In genomic region chr12:57057037-57057436, GRCh38 we compare ENCODE assay signal across 26 cellular contexts. TPM values are rescaled to one million over a fixed set of nuclear protein-coding genes. Genes with fewer than 3 reads are reported as not detected.
DNase-seq lines count a peak whose midpoint lies in the region; ATAC-seq and TF ChIP-seq lines count a peak whose summit lies in the region.
"Had no signal": no experiment of that assay in that cellular context is flagged by ENCODE, and none has a peak within 500 bp of the region (broad histone marks: within the 10 kb centered on the region; RNA-seq: fewer than 3 reads in every experiment).

No MANE protein-coding gene starts in this region.

- H3K9me3 Mint-ChIP-seq in stimulated activated naive CD8-positive, alpha-beta T cell treated with anti-CD3 and anti-CD28 coated beads, Interleukin-15, amount 100 ng/mL, for 72 hours = no peaks in the 10 kb centered on the region
- H3K9me3 Mint-ChIP-seq in stimulated activated memory B cell treated with anti-CD40 and anti-IgM and Interleukin-4, amounts not matched to agents 10 μg/mL and 1 μg/mL and 100 μg/mL, for 72 hours = no peaks in the 10 kb centered on the region
- H3K9me3 Mint-ChIP-seq in endothelial cell (ENCODE audit: unreplicated experiment) = no peaks in the 10 kb centered on the region
- H3K9me3 Mint-ChIP-seq in naive thymus-derived CD8-positive, alpha-beta T cell = no peaks in the 10 kb centered on the region
- H3K9me3 Mint-ChIP-seq: activated CD4-positive, alpha-beta T cell treated with anti-CD3 and anti-CD28 coated beads, Interleukin-2, amount 10 ng/mL, durations not matched to agents 7 days and 5 days had no signal

- no peak overlapping the region for H3K4me3 Mint-ChIP-seq in stimulated activated naive CD8-positive, alpha-beta T cell treated with anti-CD3 and anti-CD28 coated beads, Interleukin-15, amount 100 ng/mL, for 72 hours
- no peak overlapping the region for H3K4me3 Mint-ChIP-seq in stimulated activated memory B cell treated with anti-CD40 and anti-IgM and Interleukin-4, amounts not matched to agents 10 μg/mL and 1 μg/mL and 100 μg/mL, for 72 hours
- no peak overlapping the region for H3K4me3 Mint-ChIP-seq in endothelial cell (ENCODE audit: unreplicated experiment)
- no peak overlapping the region for H3K4me3 Mint-ChIP-seq in naive thymus-derived CD8-positive, alpha-beta T cell
- H3K4me3 Mint-ChIP-seq: activated CD4-positive, alpha-beta T cell treated with anti-CD3 and anti-CD28 coated beads, Interleukin-2, amount 10 ng/mL, durations not matched to agents 7 days and 5 days had no signal

- no peak for DNase-seq in stimulated activated naive CD8-positive, alpha-beta T cell treated with anti-CD3 and anti-CD28 coated beads, Interleukin-15, amount 100 ng/mL, for 72 hours
- no peak for DNase-seq in stimulated activated naive CD8-positive, alpha-beta T cell treated with anti-CD3 and anti-CD28 coated beads, Interleukin-15, Interleukin-2, amounts not matched to agents 100 U/mL and 50 U/mL, for 24 hours
- DNase-seq in fibroblast of gingiva (ENCODE audit: low read depth) (peak; percentile 21), globus pallidus (ENCODE audit: low spot score) (no peak), NCI-H1105 (lab: John Stamatoyannopoulos, UW) (no peak), endothelial cell (ENCODE audit: low spot score) (no peak)
- no peak for DNase-seq in naive thymus-derived CD8-positive, alpha-beta T cell
- DNase-seq: activated CD4-positive, alpha-beta T cell treated with anti-CD3 and anti-CD28 coated beads, Interleukin-2, amount 10 ng/mL, durations not matched to agents 7 days and 5 days; activated CD8-positive, alpha-beta memory T cell treated with anti-CD3 and anti-CD28 coated beads, Interleukin-2, amount 50 U/mL, for 4 hours; anterior cingulate cortex; BE2C; Caco-2; DND-41; erythroblast; hypothalamus; KG1; NCI-H146; NCI-H510A; nucleus accumbens had no signal

- ATAC-seq in stimulated activated naive CD8-positive, alpha-beta T cell treated with anti-CD3 and anti-CD28 coated beads, Interleukin-15, amount 100 ng/mL, for 72 hours = no peak
- no peak for ATAC-seq in stimulated activated naive CD8-positive, alpha-beta T cell treated with anti-CD3 and anti-CD28 coated beads, Interleukin-15, Interleukin-2, amounts not matched to agents 100 U/mL and 50 U/mL, for 24 hours
- ATAC-seq in stimulated activated memory B cell treated with anti-CD40 and anti-IgM and Interleukin-4, amounts not matched to agents 10 μg/mL and 1 μg/mL and 100 μg/mL, for 72 hours = no peak
- ATAC-seq in naive thymus-derived CD8-positive, alpha-beta T cell = no peak
- ATAC-seq: A549, HCT116 had no signal

- no peak for TF ChIP-seq CTCF in endothelial cell (IDR thresholded peaks at IDR 0.05; ENCODE audit: unreplicated experiment)

- peak overlapping the region; percentile 6 to 33 for H3K27ac Mint-ChIP-seq in stimulated activated naive CD8-positive, alpha-beta T cell treated with anti-CD3 and anti-CD28 coated beads, Interleukin-15, amount 100 ng/mL, for 72 hours
- H3K27ac Mint-ChIP-seq in stimulated activated memory B cell treated with anti-CD40 and anti-IgM and Interleukin-4, amounts not matched to agents 10 μg/mL and 1 μg/mL and 100 μg/mL, for 72 hours = peak overlapping the region; percentile 53
- H3K27ac Mint-ChIP-seq in endothelial cell (ENCODE audit: unreplicated experiment) = no peak overlapping the region
- peak overlapping the region in 2 of 10 donors; percentile 6 to 76 for H3K27ac Mint-ChIP-seq in naive thymus-derived CD8-positive, alpha-beta T cell
- H3K27ac Mint-ChIP-seq: activated CD4-positive, alpha-beta T cell treated with anti-CD3 and anti-CD28 coated beads, Interleukin-2, amount 10 ng/mL, durations not matched to agents 7 days and 5 days had no signal

- POLR2A ChIA-PET in naive thymus-derived CD8-positive, alpha-beta T cell (lab: Charles Lee) = interaction anchor here (0.6 to 1.1 kb wide), 3 partner anchors 36 to 371 kb away, joined by 3 to 6 read pairs (median 3); partner anchors contain the start of gene TAC3

- H3K36me3 Mint-ChIP-seq in stimulated activated memory B cell treated with anti-CD40 and anti-IgM and Interleukin-4, amounts not matched to agents 10 μg/mL and 1 μg/mL and 100 μg/mL, for 72 hours = peaks cover 29% of the 10 kb centered on the region
- no peaks in the 10 kb centered on the region for H3K36me3 Mint-ChIP-seq in endothelial cell (ENCODE audit: low read depth, unreplicated experiment)
- H3K36me3 Mint-ChIP-seq in naive thymus-derived CD8-positive, alpha-beta T cell = peaks cover 0 to 38% (median 15%) of the 10 kb centered on the region in 3 donors

- no peaks in the 10 kb centered on the region for H3K27me3 Mint-ChIP-seq in stimulated activated naive CD8-positive, alpha-beta T cell treated with anti-CD3 and anti-CD28 coated beads, Interleukin-15, amount 100 ng/mL, for 72 hours
- H3K27me3 Mint-ChIP-seq in stimulated activated memory B cell treated with anti-CD40 and anti-IgM and Interleukin-4, amounts not matched to agents 10 μg/mL and 1 μg/mL and 100 μg/mL, for 72 hours = no peaks in the 10 kb centered on the region
- H3K27me3 Mint-ChIP-seq in endothelial cell (ENCODE audit: unreplicated experiment) = no peaks in the 10 kb centered on the region
- no peaks in the 10 kb centered on the region for H3K27me3 Mint-ChIP-seq in naive thymus-derived CD8-positive, alpha-beta T cell
- H3K27me3 Mint-ChIP-seq: activated CD4-positive, alpha-beta T cell treated with anti-CD3 and anti-CD28 coated beads, Interleukin-2, amount 10 ng/mL, durations not matched to agents 7 days and 5 days had no signal

- peaks cover 9% of the 10 kb centered on the region for H3K4me1 Mint-ChIP-seq in stimulated activated naive CD8-positive, alpha-beta T cell treated with anti-CD3 and anti-CD28 coated beads, Interleukin-15, amount 100 ng/mL, for 72 hours
- peaks cover 24% of the 10 kb centered on the region for H3K4me1 Mint-ChIP-seq in stimulated activated memory B cell treated with anti-CD40 and anti-IgM and Interleukin-4, amounts not matched to agents 10 μg/mL and 1 μg/mL and 100 μg/mL, for 72 hours
- H3K4me1 Mint-ChIP-seq in endothelial cell (ENCODE audit: unreplicated experiment) = peaks cover 8% of the 10 kb centered on the region
- peaks cover 0 to 14% (median 1%) of the 10 kb centered on the region in 4 donors for H3K4me1 Mint-ChIP-seq in naive thymus-derived CD8-positive, alpha-beta T cell

RNA-seq across cellular contexts. Expression of gene MYO1A, which starts 7.1 kb away (rescaled TPM):
- total RNA-seq in endothelial cell (ENCODE audit: unreplicated experiment) = 0.36 TPM
- 1 to 10 TPM in 1 of 2 experiments, under 1 TPM in 1; 0.39 to 1.1 TPM for total RNA-seq in naive thymus-derived CD8-positive, alpha-beta T cell
- polyA plus RNA-seq in naive thymus-derived CD8-positive, alpha-beta T cell = under 1 TPM in 1 of 3 donors, not detected in 2; 0.05 TPM
- total RNA-seq: frontal cortex, SJSA1 had no signal

RNA-seq across cellular contexts. Expression of gene NEMP1, which starts 21.6 kb away (rescaled TPM):
- 17.6 TPM for total RNA-seq in endothelial cell (ENCODE audit: unreplicated experiment)
- total RNA-seq in naive thymus-derived CD8-positive, alpha-beta T cell = 10 to 100 TPM; 27.8 to 29.5 TPM
- polyA plus RNA-seq in naive thymus-derived CD8-positive, alpha-beta T cell = 1 to 10 TPM; 2.6 to 5.5 (median 4.1) TPM

RNA-seq across cellular contexts. Expression of gene NAB2, which starts 31.9 kb away (rescaled TPM):
- total RNA-seq in endothelial cell (ENCODE audit: unreplicated experiment) = 14.0 TPM
- 10 to 100 TPM; 16.0 to 19.2 TPM for total RNA-seq in naive thymus-derived CD8-positive, alpha-beta T cell
- polyA plus RNA-seq in naive thymus-derived CD8-positive, alpha-beta T cell = 1 to 10 TPM; 1.2 to 4.0 (median 1.3) TPM

RNA-seq across cellular contexts. Expression of gene TAC3, which starts 40.7 kb away (rescaled TPM):
- total RNA-seq in endothelial cell (ENCODE audit: unreplicated experiment) = 18.0 TPM
- not detected for total RNA-seq in naive thymus-derived CD8-positive, alpha-beta T cell
- polyA plus RNA-seq in naive thymus-derived CD8-positive, alpha-beta T cell = not detected
- total RNA-seq: cardiac septum, liver, SJSA1 had no signal
- polyA plus RNA-seq: liver had no signal

RNA-seq across cellular contexts. Expression of gene ZBTB39, which starts 50.7 kb away (rescaled TPM):
- 23.9 TPM for total RNA-seq in endothelial cell (ENCODE audit: unreplicated experiment)
- 10 to 100 TPM; 10.6 to 11.2 TPM for total RNA-seq in naive thymus-derived CD8-positive, alpha-beta T cell
- polyA plus RNA-seq in naive thymus-derived CD8-positive, alpha-beta T cell = 1 to 10 TPM; 1.7 to 2.8 (median 1.9) TPM
